In the genomic region with DNA sequence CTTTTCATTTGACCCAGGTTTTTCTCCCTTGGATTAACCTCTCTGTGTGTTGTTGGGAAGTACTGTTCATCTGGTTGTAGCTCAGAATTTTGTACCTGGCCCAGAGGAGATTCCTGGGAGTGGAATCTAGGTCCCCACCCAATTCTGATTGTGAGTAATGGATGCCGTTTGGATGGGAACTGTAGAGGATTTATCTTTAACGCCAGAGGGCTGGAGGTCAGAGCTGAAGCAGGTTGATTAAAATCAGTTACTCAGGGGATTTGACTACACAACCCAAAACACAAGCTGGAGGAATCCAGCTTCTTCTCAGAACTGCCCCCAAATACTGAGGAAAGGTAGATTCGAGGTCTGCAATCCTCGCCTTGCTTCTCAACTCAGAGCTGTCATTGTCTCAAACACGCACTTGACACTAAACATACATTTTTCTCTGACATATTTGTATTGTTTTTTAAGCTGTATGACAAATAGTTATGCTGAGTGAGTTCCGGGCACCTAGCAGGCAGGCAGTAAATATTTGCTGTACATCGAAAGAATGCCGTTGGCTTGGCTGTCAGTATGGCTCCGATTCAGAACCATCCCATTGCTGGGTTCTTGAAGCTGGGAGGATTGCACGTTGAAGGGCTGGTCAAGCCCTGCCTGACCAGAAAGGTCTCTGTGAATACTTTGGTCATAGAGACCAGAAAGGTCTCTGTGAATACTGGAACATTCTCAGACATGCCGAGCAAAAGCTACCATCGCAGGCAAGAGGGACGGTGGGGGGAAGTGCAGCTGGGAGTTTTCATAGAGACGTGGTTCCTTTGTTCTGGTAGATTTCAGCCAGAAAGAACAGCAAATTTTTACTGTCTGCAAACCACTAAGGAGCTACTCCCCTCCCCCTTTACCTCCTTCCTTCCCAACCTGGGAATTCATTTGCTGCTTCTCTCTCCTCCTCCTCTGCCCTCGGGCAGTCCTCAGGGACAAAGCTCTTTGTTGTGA, we compare ENCODE assay signal across 9 cellular contexts.
DNase-seq lines count a peak whose midpoint lies in the region; ATAC-seq, FAIRE-seq and TF ChIP-seq lines count a peak whose summit lies in the region.
"Had no signal": no experiment of that assay in that cellular context is flagged by ENCODE, and none has a peak within 500 bp of the region (broad histone marks: within the 10 kb centered on the region; RNA-seq: fewer than 3 reads in every experiment).

No MANE protein-coding gene starts in this region.

- H3K9me3 Mint-ChIP-seq in GM23338, result peaks cover 17% of the 10 kb centered on the region; the same call in 2 of the 3 replicates

- no peaks in the 10 kb centered on the region for H3K9me2 ChIP-seq in GM23338 (ENCODE audit: insufficient read depth)

- no peaks in the 10 kb centered on the region for H3K9me3 ChIP-seq in pancreas

- H3K79me2 ChIP-seq in GM23338 (replicated peaks; ENCODE audit: insufficient read depth), result no peaks in the 10 kb centered on the region

- peak overlapping the region; percentile 97 for H2AFZ ChIP-seq in GM23338

- DNase-seq in GM23338 (ENCODE audit: low spot score) (no peak), RWPE1 (ENCODE audit: low spot score) (peak; percentile 18), epithelial cell of proximal tubule (ENCODE audit: low read depth) (no peak), pancreas (peak in 1 of 6 donors; percentile 27), mesenteric fat pad (ENCODE audit: low spot score) (no peak), activated gamma-delta T cell (lab: John Stamatoyannopoulos, UW) (no peak)
- no peak for DNase-seq in activated naive CD4-positive, alpha-beta T cell treated with Interleukin-2 at 50 U/mL for 16 hours

- H3K4me3 Mint-ChIP-seq in GM23338, result peak overlapping the region; percentile 74

- FAIRE-seq in pancreas (lab: Jason Lieb, UNC), result no peak
- FAIRE-seq: TTC549 had no signal

- no peak for TF ChIP-seq CTCF in GM23338 (conservative IDR thresholded peaks at IDR 0.05; ENCODE audit: low read depth in 2 of 2)
- TF ChIP-seq CTCF in RWPE1 (conservative IDR thresholded peaks at IDR 0.05; ENCODE audit: low read depth), result no peak
- TF ChIP-seq CTCF in epithelial cell of proximal tubule (conservative IDR thresholded peaks at IDR 0.05; ENCODE audit: low read depth, low read length), result no peak
- TF ChIP-seq CTCF in pancreas (IDR thresholded peaks at IDR 0.05), result no peak

- peaks cover 22% of the 10 kb centered on the region for H3K27me3 Mint-ChIP-seq in GM23338 (ENCODE audit: insufficient read depth, low read depth, poor library complexity)

- H3K27ac Mint-ChIP-seq in GM23338, result peak overlapping the region; percentile 93

- H3K36me3 ChIP-seq in GM23338 (ENCODE audit: insufficient read depth) (0 out of 2 replicates have a peak, but pooled peaks cover 3% of the 10 kb centered on the region), pancreas (no peaks in the 10 kb centered on the region)

- H3K27me3 ChIP-seq in GM23338 (ENCODE audit: insufficient read depth) (no peaks in the 10 kb centered on the region), pancreas (no peaks in the 10 kb centered on the region)

- intact Hi-C loops in pancreas (cut with DNase I), result loop anchor here in 2 of 3 donors (5.0 to 10.0 kb wide), 5 partner anchors 448 to 850 kb away; no protein-coding TSS in a partner anchor

- H3K4me1 ChIP-seq in GM23338 (ENCODE audit: insufficient read depth) (peaks cover 35% of the 10 kb centered on the region), pancreas (peaks cover 0 to 7% (median 0%) of the 10 kb centered on the region in 3 donors)

- WGBS in pancreas, 2 donors, result 12 to 13% methylated on average over 15 of the region's 15 CpGs

- H3F3A ChIP-seq in GM23338 (replicated peaks; ENCODE audit: low read depth), result 0 out of 2 replicates have a peak, but pooled peaks cover 11% of the 10 kb centered on the region

- peaks cover 13% of the 10 kb centered on the region; the same call in 2 of the 3 replicates for H3K36me3 Mint-ChIP-seq in GM23338 (ENCODE audit: low read depth)

- peaks cover 38% of the 10 kb centered on the region for H3K4me1 Mint-ChIP-seq in GM23338

- peak overlapping the region; percentile 68 for H3K4me3 ChIP-seq in GM23338
- peak overlapping the region; percentile 55 for H3K4me3 ChIP-seq in epithelial cell of proximal tubule (ENCODE audit: low read depth, low read length)
- H3K4me3 ChIP-seq in pancreas, result peak overlapping the region; percentile 11 to 45 (median 29)

- CTCF ChIA-PET in RWPE1 (lab: Yijun Ruan, JAX), result interaction anchor here (0.5 to 2.4 kb wide), 15 partner anchors 7 to 866 kb away, joined by 3 to 24 read pairs (median 5); no protein-coding TSS in a partner anchor

- H4K20me1 ChIP-seq in GM23338 (replicated peaks; ENCODE audit: insufficient read depth), result no peaks in the 10 kb centered on the region

- POLR2A ChIA-PET in RWPE1 (lab: Yijun Ruan, JAX; ENCODE audit: low non-redundant PET), result interaction anchor here (0.7 kb wide), 1 partner anchor 1147 kb away, joined by 3 read pairs; no protein-coding TSS in a partner anchor

- peak overlapping the region; percentile 83 for H3K4me2 ChIP-seq in GM23338

- no peak overlapping the region; the same call in 1 of the 2 replicates for H3K27ac ChIP-seq in GM23338 (ENCODE audit: low read depth)
- H3K27ac ChIP-seq in RWPE1, result peak overlapping the region; percentile 84
- H3K27ac ChIP-seq in pancreas, result peak overlapping the region; percentile 58 to 90 (median 78)

- ATAC-seq in GM23338 (no peak; the same call in 2 of the 3 replicates), pancreas (peak; percentile 35 to 41 (median 38)), GM18870 (IDR thresholded peaks at IDR 0.05; ENCODE audit: unreplicated experiment) (no peak)

TF ChIP-seq in GM23338, 12 proteins besides CTCF, POLR2A, EP300 and RAD21 (continues in another document):
- no peak for TF ChIP-seq ETS1 (IDR thresholded peaks at IDR 0.05)
- no peak for TF ChIP-seq ZNF331 (CRISPR knock-in tag; IDR thresholded peaks at IDR 0.05; ENCODE audit: low read depth)
- TF ChIP-seq EZH2 (IDR thresholded peaks at IDR 0.05; ENCODE audit: low read depth, unreplicated experiment), result no peak

Comparison
In these comparisons a context has a peak if more than half of its experiments do, and no peak if none do; other contexts are left out.
1. ATAC-seq: peak in pancreas (4 of 4); none in GM23338 (single experiment) and GM18870 (single experiment).
2. Peak in every context shown above with its lines, with median percentiles within 50 percentile points of each other: H3K4me3 ChIP-seq.